37 cellular contexts compared by ENCODE assay signal in genomic region chr2:21307037-21307436, GRCh38.
"Had no signal": no experiment of that assay in that cellular context is flagged by ENCODE, and none has a peak within 500 bp of the region (broad histone marks: within the 10 kb centered on the region; RNA-seq: fewer than 3 reads in every experiment).

No MANE protein-coding gene starts in this region.

- H3K4me1 Mint-ChIP-seq: activated naive CD4-positive, alpha-beta T cell treated with anti-CD3 and anti-CD28 coated beads, Interleukin-2, amount 10 ng/mL, durations not matched to agents 7 days and 5 days; activated naive CD4-positive, alpha-beta T cell treated with anti-CD3 and anti-CD28 coated beads, Interleukin-2, amount 50 U/mL, for 24 hours; activated naive CD8-positive, alpha-beta T cell treated with anti-CD3 and anti-CD28 coated beads for 36 hours; activated naive CD8-positive, alpha-beta T cell treated with anti-CD3 and anti-CD28 coated beads, Interleukin-2, amount 10 ng/mL, durations not matched to agents 7 days and 5 days; activated naive CD8-positive, alpha-beta T cell treated with anti-CD3 and anti-CD28 coated beads, Interleukin-2, amount 50 U/mL, for 24 hours; brain; central memory CD8-positive, alpha-beta T cell had no signal

- DNase-seq: activated effector memory CD4-positive, alpha-beta T cell treated with anti-CD3 and anti-CD28 coated beads, Interleukin-2, amount 50 U/mL, for 16 hours; activated effector memory CD4-positive, alpha-beta T cell treated with Interleukin-2 at 50 U/mL for 16 hours; activated gamma-delta T cell; activated gamma-delta T cell treated with Interleukin-2 at 50 U/mL for 16 hours; activated naive CD4-positive, alpha-beta T cell; activated naive CD4-positive, alpha-beta T cell treated with anti-CD3 and anti-CD28 coated beads for 36 hours; activated naive CD4-positive, alpha-beta T cell treated with anti-CD3 and anti-CD28 coated beads, Interleukin-2, amount 10 ng/mL, durations not matched to agents 7 days and 5 days; activated naive CD4-positive, alpha-beta T cell treated with anti-CD3 and anti-CD28 coated beads, Interleukin-2, amount 50 U/mL, for 16 hours; activated naive CD4-positive, alpha-beta T cell treated with Interleukin-2 at 50 U/mL for 16 hours; activated naive CD8-positive, alpha-beta T cell treated with anti-CD3 and anti-CD28 coated beads for 36 hours; activated naive CD8-positive, alpha-beta T cell treated with anti-CD3 and anti-CD28 coated beads, Interleukin-2, amount 10 ng/mL, durations not matched to agents 7 days and 5 days; activated naive CD8-positive, alpha-beta T cell treated with anti-CD3 and anti-CD28 coated beads, Interleukin-2, amount 50 U/mL, for 24 hours; activated T-cell treated with anti-CD3 and anti-CD28 coated beads, Interleukin-2, amount 50 U/mL, for 1 hour; activated T-cell treated with anti-CD3 and anti-CD28 coated beads, Interleukin-2, amount 50 U/mL, for 24 hours; activated T-cell treated with anti-CD3 and anti-CD28 coated beads, Interleukin-2, amount 50 U/mL, for 4 hours; activated T-cell treated with anti-CD3 and anti-CD28 coated beads, Interleukin-2, amount 50 U/mL, for 48 hours; activated T-cell treated with anti-CD3 and anti-CD28 coated beads, Interleukin-2, amount 50 U/mL, for 72 hours; adrenal gland; amniotic stem cell; amygdala; anterior cingulate cortex; aorta; body of pancreas; brain microvascular endothelial cell; caudate nucleus; central memory CD4-positive, alpha-beta T cell; cerebellar nuclear complex had no signal

- H3K36me3 Mint-ChIP-seq: activated naive CD4-positive, alpha-beta T cell treated with anti-CD3 and anti-CD28 coated beads, Interleukin-2, amount 10 ng/mL, durations not matched to agents 7 days and 5 days; activated naive CD4-positive, alpha-beta T cell treated with anti-CD3 and anti-CD28 coated beads, Interleukin-2, amount 50 U/mL, for 24 hours; activated naive CD4-positive, alpha-beta T cell treated with anti-CD3 and anti-CD28 coated beads, Interleukin-2, amount 50 U/mL, for 72 hours; activated naive CD8-positive, alpha-beta T cell; activated naive CD8-positive, alpha-beta T cell treated with anti-CD3 and anti-CD28 coated beads for 36 hours; activated naive CD8-positive, alpha-beta T cell treated with anti-CD3 and anti-CD28 coated beads, Interleukin-2, amount 10 ng/mL, durations not matched to agents 7 days and 5 days; brain had no signal

- H3K36me3 ChIP-seq: adrenal gland, ascending aorta, brain microvascular endothelial cell, breast epithelium, cardiac muscle cell had no signal

- H3K27ac ChIP-seq: adrenal gland, ascending aorta, body of pancreas, brain microvascular endothelial cell, breast epithelium, cardiac muscle cell had no signal

- H3K27ac Mint-ChIP-seq: activated naive CD4-positive, alpha-beta T cell treated with anti-CD3 and anti-CD28 coated beads for 36 hours; activated naive CD4-positive, alpha-beta T cell treated with anti-CD3 and anti-CD28 coated beads, Interleukin-2, amount 10 ng/mL, durations not matched to agents 7 days and 5 days; activated naive CD4-positive, alpha-beta T cell treated with anti-CD3 and anti-CD28 coated beads, Interleukin-2, amount 50 U/mL, for 24 hours; activated naive CD4-positive, alpha-beta T cell treated with anti-CD3 and anti-CD28 coated beads, Interleukin-2, amount 50 U/mL, for 72 hours; activated naive CD8-positive, alpha-beta T cell; activated naive CD8-positive, alpha-beta T cell treated with anti-CD3 and anti-CD28 coated beads for 36 hours; activated naive CD8-positive, alpha-beta T cell treated with anti-CD3 and anti-CD28 coated beads, Interleukin-2, amount 10 ng/mL, durations not matched to agents 7 days and 5 days; activated naive CD8-positive, alpha-beta T cell treated with anti-CD3 and anti-CD28 coated beads, Interleukin-2, amount 50 U/mL, for 24 hours; activated T-cell treated with anti-CD3 and anti-CD28 coated beads, Interleukin-2, amount 50 U/mL, for 24 hours; activated T-cell treated with anti-CD3 and anti-CD28 coated beads, Interleukin-2, amount 50 U/mL, for 72 hours; activated T-helper 1 cell treated with anti-CD3 and anti-CD28 coated beads, Interleukin-12 subunit alpha, Interleukin-12 subunit beta, Interleukin-2, Interleukin-4 antibody, amounts not matched to agents 30 ng/mL and 10 ng/mL and 1 ng/mL, durations not matched to agents 14 hours and 24 hours and 36 hours; activated T-helper 2 cell treated with anti-CD3 and anti-CD28 coated beads, Interferon-gamma antibody, Interleukin-2, Interleukin-4, amounts not matched to agents 10 μg/mL and 5 μg/mL and 100 μg/mL, durations not matched to agents 14 hours and 24 hours and 36 hours; brain had no signal

- H3K27me3 Mint-ChIP-seq: activated naive CD4-positive, alpha-beta T cell treated with anti-CD3 and anti-CD28 coated beads, Interleukin-2, amount 10 ng/mL, durations not matched to agents 7 days and 5 days; activated naive CD4-positive, alpha-beta T cell treated with anti-CD3 and anti-CD28 coated beads, Interleukin-2, amount 50 U/mL, for 24 hours; activated naive CD8-positive, alpha-beta T cell; activated naive CD8-positive, alpha-beta T cell treated with anti-CD3 and anti-CD28 coated beads for 36 hours; activated naive CD8-positive, alpha-beta T cell treated with anti-CD3 and anti-CD28 coated beads, Interleukin-2, amount 10 ng/mL, durations not matched to agents 7 days and 5 days; activated naive CD8-positive, alpha-beta T cell treated with anti-CD3 and anti-CD28 coated beads, Interleukin-2, amount 50 U/mL, for 24 hours; activated T-cell treated with anti-CD3 and anti-CD28 coated beads, Interleukin-2, amount 50 U/mL, for 24 hours; brain; central memory CD8-positive, alpha-beta T cell had no signal

- H3K4me1 ChIP-seq: adrenal gland, ascending aorta, breast epithelium had no signal

- H3K9me3 Mint-ChIP-seq: activated naive CD4-positive, alpha-beta T cell treated with anti-CD3 and anti-CD28 coated beads for 36 hours; activated naive CD4-positive, alpha-beta T cell treated with anti-CD3 and anti-CD28 coated beads, Interleukin-2, amount 10 ng/mL, durations not matched to agents 7 days and 5 days; activated naive CD4-positive, alpha-beta T cell treated with anti-CD3 and anti-CD28 coated beads, Interleukin-2, amount 50 U/mL, for 24 hours; activated naive CD4-positive, alpha-beta T cell treated with anti-CD3 and anti-CD28 coated beads, Interleukin-2, amount 50 U/mL, for 72 hours; activated naive CD8-positive, alpha-beta T cell treated with anti-CD3 and anti-CD28 coated beads for 36 hours; activated naive CD8-positive, alpha-beta T cell treated with anti-CD3 and anti-CD28 coated beads, Interleukin-2, amount 10 ng/mL, durations not matched to agents 7 days and 5 days; activated naive CD8-positive, alpha-beta T cell treated with anti-CD3 and anti-CD28 coated beads, Interleukin-2, amount 50 U/mL, for 24 hours; activated T-cell treated with anti-CD3 and anti-CD28 coated beads, Interleukin-2, amount 50 U/mL, for 24 hours; activated T-cell treated with anti-CD3 and anti-CD28 coated beads, Interleukin-2, amount 50 U/mL, for 4 hours; activated T-cell treated with anti-CD3 and anti-CD28 coated beads, Interleukin-2, amount 50 U/mL, for 72 hours; activated T-helper 1 cell treated with anti-CD3 and anti-CD28 coated beads, Interleukin-12 subunit alpha, Interleukin-12 subunit beta, Interleukin-2, Interleukin-4 antibody, amounts not matched to agents 30 ng/mL and 10 ng/mL and 1 ng/mL, durations not matched to agents 14 hours and 24 hours and 36 hours; activated T-helper 2 cell treated with anti-CD3 and anti-CD28 coated beads, Interferon-gamma antibody, Interleukin-2, Interleukin-4, amounts not matched to agents 10 μg/mL and 5 μg/mL and 100 μg/mL, durations not matched to agents 14 hours and 24 hours and 36 hours; brain; central memory CD8-positive, alpha-beta T cell had no signal

- ATAC-seq: activated naive CD4-positive, alpha-beta T cell treated with anti-CD3 and anti-CD28 coated beads, Interleukin-2, amount 50 U/mL, for 72 hours; activated naive CD8-positive, alpha-beta T cell treated with anti-CD3 and anti-CD28 coated beads, Interleukin-2, amount 50 U/mL, for 24 hours; activated T-cell treated with anti-CD3 and anti-CD28 coated beads, Interleukin-2, amount 50 U/mL, for 4 hours; activated T-cell treated with anti-CD3 and anti-CD28 coated beads, Interleukin-2, amount 50 U/mL, for 72 hours; body of pancreas had no signal

- H3K4me3 Mint-ChIP-seq: activated naive CD4-positive, alpha-beta T cell treated with anti-CD3 and anti-CD28 coated beads for 36 hours; activated naive CD4-positive, alpha-beta T cell treated with anti-CD3 and anti-CD28 coated beads, Interleukin-2, amount 10 ng/mL, durations not matched to agents 7 days and 5 days; activated naive CD4-positive, alpha-beta T cell treated with anti-CD3 and anti-CD28 coated beads, Interleukin-2, amount 50 U/mL, for 24 hours; activated naive CD8-positive, alpha-beta T cell; activated naive CD8-positive, alpha-beta T cell treated with anti-CD3 and anti-CD28 coated beads for 36 hours; activated naive CD8-positive, alpha-beta T cell treated with anti-CD3 and anti-CD28 coated beads, Interleukin-2, amount 10 ng/mL, durations not matched to agents 7 days and 5 days; activated naive CD8-positive, alpha-beta T cell treated with anti-CD3 and anti-CD28 coated beads, Interleukin-2, amount 50 U/mL, for 24 hours; activated T-cell treated with anti-CD3 and anti-CD28 coated beads, Interleukin-2, amount 50 U/mL, for 24 hours; activated T-cell treated with anti-CD3 and anti-CD28 coated beads, Interleukin-2, amount 50 U/mL, for 4 hours; activated T-cell treated with anti-CD3 and anti-CD28 coated beads, Interleukin-2, amount 50 U/mL, for 72 hours; activated T-helper 1 cell treated with anti-CD3 and anti-CD28 coated beads, Interleukin-12 subunit alpha, Interleukin-12 subunit beta, Interleukin-2, Interleukin-4 antibody, amounts not matched to agents 30 ng/mL and 10 ng/mL and 1 ng/mL, durations not matched to agents 14 hours and 24 hours and 36 hours; brain; central memory CD8-positive, alpha-beta T cell had no signal

- H3K4me3 ChIP-seq: adrenal gland, ascending aorta, body of pancreas, breast epithelium, cardiac muscle cell had no signal

- H3K9me3 ChIP-seq: ascending aorta, body of pancreas, breast epithelium had no signal

- H3K27me3 ChIP-seq: adrenal gland, ascending aorta, body of pancreas, brain microvascular endothelial cell, breast epithelium, cardiac muscle cell had no signal
